ENCODE assay signal across 8 cellular contexts in the genomic region with DNA sequence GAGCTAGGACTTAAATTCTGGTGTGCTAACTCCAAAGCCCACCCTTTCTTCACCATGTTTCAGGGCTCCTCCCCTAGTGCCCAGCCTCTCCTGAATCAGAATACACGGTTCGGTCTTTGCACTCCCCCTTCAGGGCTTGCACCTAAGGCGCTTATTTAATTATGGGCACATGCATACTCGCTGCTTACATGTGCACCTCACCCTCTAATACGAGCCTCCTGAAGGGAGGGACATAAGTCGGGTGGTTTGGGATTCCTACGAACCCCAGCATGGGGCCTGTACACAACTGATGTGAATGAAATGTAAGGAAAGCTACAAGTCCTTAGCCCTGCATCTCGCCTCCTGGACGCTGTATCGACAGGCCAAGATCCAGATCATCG. TPM values are rescaled to one million over a fixed set of nuclear protein-coding genes. Genes with fewer than 3 reads are reported as not detected.
A peak's percentile ranks its signal among the peaks of the same experiment; 100 is the strongest.
DNase-seq lines count a peak whose midpoint lies in the region; ATAC-seq and TF ChIP-seq lines count a peak whose summit lies in the region.

No MANE protein-coding gene starts in this region.

- H3K27me3 Mint-ChIP-seq in chondrocyte (ENCODE audit: low read depth), result no peaks in the 10 kb centered on the region

- no peak; the same call in 1 of the 2 replicates for TF ChIP-seq CTCF in AG04450 (IDR thresholded peaks at IDR 0.05; ENCODE audit: low read depth, low read length)
- TF ChIP-seq CTCF in chondrocyte (IDR thresholded peaks at IDR 0.05), result peak; percentile 52
- TF ChIP-seq CTCF in upper lobe of right lung (IDR thresholded peaks at IDR 0.05), result no peak

- POLR2A ChIA-PET in AG04450 (lab: Yijun Ruan, JAX), result no interaction called here

- no peak for DNase-seq in AG04450 (ENCODE audit: low read depth, low spot score)
- no peak for DNase-seq in NT2/D1 (ENCODE audit: low read depth, low spot score)
- no peak for DNase-seq in chondrocyte (ENCODE audit: low spot score)
- DNase-seq in lung microvascular endothelial cell (ENCODE audit: low read depth in 2 of 2), result peak; percentile 21 to 42
- DNase-seq in upper lobe of right lung, result no peak
- no peak for DNase-seq in DMS79 (lab: John Stamatoyannopoulos, UW)
- DNase-seq in KG1 (lab: John Stamatoyannopoulos, UW), result no peak

- H3K27me3 ChIP-seq in AG04450 (ENCODE audit: control insufficient read depth, insufficient read depth, low read length), result no peaks in the 10 kb centered on the region
- peaks cover 3% of the 10 kb centered on the region for H3K27me3 ChIP-seq in NT2/D1 (ENCODE audit: insufficient read depth, insufficient read length)
- H3K27me3 ChIP-seq in upper lobe of right lung, result no peaks in the 10 kb centered on the region

- H3K4me3 ChIP-seq in AG04450 (ENCODE audit: low read depth, low read length) (peak overlapping the region; percentile 88), NT2/D1 (ENCODE audit: insufficient read length, low read depth) (peak overlapping the region; percentile 71), upper lobe of right lung (peak overlapping the region; percentile 73)

- intact Hi-C loops in upper lobe of right lung (cut with DNase I), result no loop called here

- CTCF ChIA-PET in AG04450 (lab: Charles Lee), result interaction anchor here (0.7 to 1.5 kb wide), 2 partner anchors 60 to 194 kb away, joined by 3 read pairs; no protein-coding TSS in a partner anchor

- H3K4me1 ChIP-seq in NT2/D1 (ENCODE audit: insufficient read depth, insufficient read length) (peaks cover 3% of the 10 kb centered on the region), upper lobe of right lung (peaks cover 3% of the 10 kb centered on the region)

- H3K36me3 Mint-ChIP-seq in chondrocyte (ENCODE audit: low read depth), result peaks cover 3% of the 10 kb centered on the region

- H3K4me1 Mint-ChIP-seq in chondrocyte (ENCODE audit: low read depth), result peaks cover 20% of the 10 kb centered on the region

- peak overlapping the region; percentile 90 for H3K27ac Mint-ChIP-seq in chondrocyte (ENCODE audit: unreplicated experiment)

- H3K9me3 ChIP-seq in AG04450 (ENCODE audit: control insufficient read depth, insufficient read depth, low read length), result no peaks in the 10 kb centered on the region
- no peaks in the 10 kb centered on the region for H3K9me3 ChIP-seq in NT2/D1 (ENCODE audit: insufficient read depth, low read length)
- H3K9me3 ChIP-seq in upper lobe of right lung, result no peaks in the 10 kb centered on the region

- ATAC-seq in GM18907 (IDR thresholded peaks at IDR 0.05; ENCODE audit: unreplicated experiment) (peak; percentile 10), upper lobe of right lung (no peak)

- H3K9ac ChIP-seq in NT2/D1 (ENCODE audit: insufficient read length, low read depth), result peak overlapping the region; percentile 76

- peaks cover 3% of the 10 kb centered on the region for H3K36me3 ChIP-seq in NT2/D1 (ENCODE audit: insufficient read depth, insufficient read length, low read length)
- H3K36me3 ChIP-seq in upper lobe of right lung, result peaks cover under 1% of the 10 kb centered on the region

- no peaks in the 10 kb centered on the region for H3K9me3 Mint-ChIP-seq in chondrocyte (ENCODE audit: low read depth)

- H3K4me3 Mint-ChIP-seq in chondrocyte (ENCODE audit: unreplicated experiment), result peak overlapping the region; percentile 93

- no peak overlapping the region for H3K27ac ChIP-seq in AG04450 (ENCODE audit: low read depth, low read length)
- peak overlapping the region; percentile 80 for H3K27ac ChIP-seq in upper lobe of right lung

RNA-seq across cellular contexts. Expression of a gene that starts 0.4 kb away (rescaled TPM):
- 20.4 and 24.8 TPM in 2 replicates for polyA plus RNA-seq in AG04450 (2011; rRNA removed)
- polyA minus RNA-seq in AG04450 (2011; rRNA and poly(A)+ RNA removed), result 38.7 and 48.3 TPM in 2 replicates
- total RNA-seq in chondrocyte (19.3 to 36.9 TPM (median 21.5 TPM) in 3 replicates), lung microvascular endothelial cell (7.6 and 8.5 TPM in 2 replicates), upper lobe of right lung (19.2 TPM)

RNA-seq across cellular contexts. Expression of a gene that starts 5.9 kb away (rescaled TPM):
- 12.3 and 12.4 TPM in 2 replicates for polyA plus RNA-seq in AG04450 (2011; rRNA removed)
- 9.6 and 12.5 TPM in 2 replicates for polyA minus RNA-seq in AG04450 (2011; rRNA and poly(A)+ RNA removed)
- total RNA-seq in chondrocyte (8.6 to 17.7 TPM (median 17.4 TPM) in 3 replicates), lung microvascular endothelial cell (8.3 and 10.9 TPM in 2 replicates), upper lobe of right lung (2.0 TPM)

RNA-seq across cellular contexts. Expression of a gene that starts 7.5 kb away (rescaled TPM):
- polyA plus RNA-seq in AG04450 (2011; rRNA removed), result 0.14 and 0.36 TPM in 2 replicates
- polyA minus RNA-seq in AG04450 (2011; rRNA and poly(A)+ RNA removed), result 0.52 and 0.74 TPM in 2 replicates
- total RNA-seq in chondrocyte (0.21 TPM in 1 of 3 replicates, not detected in the others), lung microvascular endothelial cell (0.22 TPM in 1 of 2 replicates, not detected in the other), upper lobe of right lung (not detected)

RNA-seq across cellular contexts. Expression of a gene that starts 46.9 kb away (rescaled TPM):
- polyA plus RNA-seq in AG04450 (2011; rRNA removed), result 0.32 and 0.60 TPM in 2 replicates
- polyA minus RNA-seq in AG04450 (2011; rRNA and poly(A)+ RNA removed), result not detected in 2 replicates
- total RNA-seq in chondrocyte (1.1 to 3.6 TPM (median 1.4 TPM) in 3 replicates), lung microvascular endothelial cell (not detected in 2 replicates), upper lobe of right lung (22.5 TPM)

Comparison
In these comparisons a context has a peak if more than half of its experiments do, and no peak if none do; other contexts are left out.
1. DNase-seq: peak in lung microvascular endothelial cell (2 of 2); none in AG04450 (single experiment), NT2/D1 (single experiment), chondrocyte (single experiment), upper lobe of right lung (single experiment), DMS79 (single experiment) and KG1 (single experiment).
2. Peak in every context shown above with its lines, with median percentiles within 50 percentile points of each other: H3K4me3 ChIP-seq.